In genomic region chr1:151613275-151613867, GRCh38 we compare ENCODE assay signal across 1 cellular context.
TF ChIP-seq lines count a peak whose summit lies in the region.

No MANE protein-coding gene starts in this region.

TF ChIP-seq in K562, 482 proteins besides CTCF, POLR2A, EP300 and RAD21 (continued from another document):
- TF ChIP-seq THRA (IDR thresholded peaks at IDR 0.05) (no peak), ZBTB7A (IDR thresholded peaks at IDR 0.05; ENCODE audit: borderline replicate concordance, control insufficient read depth, low read depth, low read length) (peak; percentile 52; the same call in 1 of the 2 replicates), CBFA2T3 (IDR thresholded peaks at IDR 0.05) (peak; percentile 73), ELF2 (CRISPR knock-in tag; IDR thresholded peaks at IDR 0.05) (no peak), TAL1 (IDR thresholded peaks at IDR 0.05) (peak; percentile 28; the same call in 1 of the 2 replicates), ZNF347 (CRISPR knock-in tag; IDR thresholded peaks at IDR 0.05; ENCODE audit: low read depth) (no peak), CBFA2T2 (conservative IDR thresholded peaks at IDR 0.05) (peak; percentile 47), GTF2E2 (tag; IDR thresholded peaks at IDR 0.05) (no peak), ZSCAN29 (IDR thresholded peaks at IDR 0.05) (no peak), TCF7L2 (IDR thresholded peaks at IDR 0.05; ENCODE audit: low read depth, low read length) (no peak), TEAD4 (IDR thresholded peaks at IDR 0.05; ENCODE audit: low read length) (peak; percentile 32; the same call in 1 of the 2 replicates), TEAD4 (CRISPR knock-in tag; IDR thresholded peaks at IDR 0.05; ENCODE audit: borderline replicate concordance) (no peak), CBX5 (IDR thresholded peaks at IDR 0.05; ENCODE audit: borderline replicate concordance, low read depth) (no peak), SIRT6 (IDR thresholded peaks at IDR 0.05; ENCODE audit: low read depth, low read length) (no peak), ZKSCAN3 (CRISPR knock-in tag; IDR thresholded peaks at IDR 0.05) (no peak)
- TF ChIP-seq, protein P1, sequence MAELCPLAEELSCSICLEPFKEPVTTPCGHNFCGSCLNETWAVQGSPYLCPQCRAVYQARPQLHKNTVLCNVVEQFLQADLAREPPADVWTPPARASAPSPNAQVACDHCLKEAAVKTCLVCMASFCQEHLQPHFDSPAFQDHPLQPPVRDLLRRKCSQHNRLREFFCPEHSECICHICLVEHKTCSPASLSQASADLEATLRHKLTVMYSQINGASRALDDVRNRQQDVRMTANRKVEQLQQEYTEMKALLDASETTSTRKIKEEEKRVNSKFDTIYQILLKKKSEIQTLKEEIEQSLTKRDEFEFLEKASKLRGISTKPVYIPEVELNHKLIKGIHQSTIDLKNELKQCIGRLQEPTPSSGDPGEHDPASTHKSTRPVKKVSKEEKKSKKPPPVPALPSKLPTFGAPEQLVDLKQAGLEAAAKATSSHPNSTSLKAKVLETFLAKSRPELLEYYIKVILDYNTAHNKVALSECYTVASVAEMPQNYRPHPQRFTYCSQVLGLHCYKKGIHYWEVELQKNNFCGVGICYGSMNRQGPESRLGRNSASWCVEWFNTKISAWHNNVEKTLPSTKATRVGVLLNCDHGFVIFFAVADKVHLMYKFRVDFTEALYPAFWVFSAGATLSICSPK (IDR thresholded peaks at IDR 0.05; ENCODE audit: borderline replicate concordance), result no peak
